ENCODE assay signal across 8 cellular contexts in genomic region chr16:85461814-85462404, GRCh38.
A peak's percentile ranks its signal among the peaks of the same experiment; 100 is the strongest.
DNase-seq lines count a peak whose midpoint lies in the region; ATAC-seq, FAIRE-seq and TF ChIP-seq lines count a peak whose summit lies in the region.

No MANE protein-coding gene starts in this region.

- DNase-seq in activated naive CD4-positive, alpha-beta T cell treated with anti-CD3 and anti-CD28 coated beads, Interleukin-2, amount 50 U/mL, for 16 hours = no peak
- DNase-seq in Peyer's patch (no peak), heart right ventricle (peak in 1 of 2 donors; percentile 33), gastrocnemius medialis (no peak), kidney (no peak)

- H3K27ac ChIP-seq in Peyer's patch (peak overlapping the region in 2 of 4 donors; percentile 81), heart right ventricle (peak overlapping the region; percentile 17 to 85 (median 72)), gastrocnemius medialis (peak overlapping the region; percentile 33 to 72 (median 55)), kidney (ENCODE audit: low read depth in 2 of 2, low read length in 2 of 2) (no peak overlapping the region)

- TF ChIP-seq CTCF in Peyer's patch (IDR thresholded peaks at IDR 0.05) = no peak
- no peak for TF ChIP-seq CTCF in heart right ventricle (IDR thresholded peaks at IDR 0.05)
- TF ChIP-seq CTCF in gastrocnemius medialis (IDR thresholded peaks at IDR 0.05 in 4 of 5, conservative IDR thresholded peaks at IDR 0.05 in 1 of 5) = no peak
- no peak for TF ChIP-seq CTCF in kidney (IDR thresholded peaks at IDR 0.05; ENCODE audit: borderline replicate concordance, extremely low read depth, insufficient read depth)

- H3K27me3 Mint-ChIP-seq in activated naive CD4-positive, alpha-beta T cell treated with anti-CD3 and anti-CD28 coated beads, Interleukin-2, amount 50 U/mL, for 24 hours = peaks cover 8% of the 10 kb centered on the region

- H3K27me3 ChIP-seq in Peyer's patch (no peaks in the 10 kb centered on the region), heart right ventricle (peaks cover 0 to 35% (median 7%) of the 10 kb centered on the region in 7 donors), gastrocnemius medialis (no peaks in the 10 kb centered on the region)

- peaks cover 8% of the 10 kb centered on the region for H3K4me1 Mint-ChIP-seq in activated naive CD4-positive, alpha-beta T cell treated with anti-CD3 and anti-CD28 coated beads, Interleukin-2, amount 50 U/mL, for 24 hours

- no peaks in the 10 kb centered on the region for H3K36me3 ChIP-seq in Peyer's patch
- no peaks in the 10 kb centered on the region for H3K36me3 ChIP-seq in heart right ventricle
- H3K36me3 ChIP-seq in gastrocnemius medialis = no peaks in the 10 kb centered on the region
- H3K36me3 ChIP-seq in kidney (ENCODE audit: control insufficient read depth in 1 of 2, insufficient read depth in 2 of 2, low read length in 2 of 2) = no peaks in the 10 kb centered on the region

- in situ Hi-C loops in gastrocnemius medialis (cut with MboI; ENCODE audit: low sequenced_read_pairs in 4 of 4) = no loop called here

- ATAC-seq in heart right ventricle (peak; percentile 16 to 56 (median 38)), gastrocnemius medialis (no peak), GM21619 (IDR thresholded peaks at IDR 0.05; ENCODE audit: unreplicated experiment) (no peak), HG03039 (IDR thresholded peaks at IDR 0.05; ENCODE audit: unreplicated experiment) (no peak)

- H3K4me1 ChIP-seq in Peyer's patch (peaks cover 3 to 42% (median 9%) of the 10 kb centered on the region in 4 donors), heart right ventricle (peaks cover 29 to 76% (median 50%) of the 10 kb centered on the region in 9 donors), gastrocnemius medialis (peaks cover 39 to 48% of the 10 kb centered on the region in 2 donors), kidney (ENCODE audit: control insufficient read depth in 1 of 2, insufficient read depth in 1 of 2, low read depth in 1 of 2, low read length in 2 of 2) (peaks cover 14 to 24% of the 10 kb centered on the region in 2 donors)

- no peak for FAIRE-seq in kidney (lab: Jason Lieb, UNC)

- intact Hi-C loops in heart right ventricle (cut with DNase I) = loop anchor here in 1 of 10 donors (5.0 kb wide), 1 partner anchor 90 kb away; no protein-coding TSS in a partner anchor
- intact Hi-C loops in gastrocnemius medialis (cut with DNase I; ENCODE audit: low total_unique reads) = loop anchor here (5.0 kb wide), 1 partner anchor 95 kb away; no protein-coding TSS in a partner anchor
- intact Hi-C loops in kidney (cut with DNase I) = no loop called here

- no peak overlapping the region for H3K9ac ChIP-seq in kidney (ENCODE audit: low read length in 2 of 2)

- H3K9me3 Mint-ChIP-seq in activated naive CD4-positive, alpha-beta T cell treated with anti-CD3 and anti-CD28 coated beads, Interleukin-2, amount 50 U/mL, for 24 hours = no peaks in the 10 kb centered on the region

- peak overlapping the region in 3 of 4 donors; percentile 15 to 46 (median 36) for H3K4me3 ChIP-seq in Peyer's patch
- peak overlapping the region in 9 of 10 donors; percentile 16 to 54 (median 43) for H3K4me3 ChIP-seq in heart right ventricle
- H3K4me3 ChIP-seq in gastrocnemius medialis = peak overlapping the region; percentile 39 to 48 (median 42)
- H3K4me3 ChIP-seq in kidney (ENCODE audit: low read length in 2 of 2) = peak overlapping the region in 1 of 2 donors; percentile 8

- H3K36me3 Mint-ChIP-seq in activated naive CD4-positive, alpha-beta T cell treated with anti-CD3 and anti-CD28 coated beads, Interleukin-2, amount 50 U/mL, for 24 hours = no peaks in the 10 kb centered on the region

- no peak for TF ChIP-seq POLR2A in Peyer's patch (IDR thresholded peaks at IDR 0.05)
- no peak for TF ChIP-seq POLR2A in gastrocnemius medialis (IDR thresholded peaks at IDR 0.05)

- peak overlapping the region; percentile 85 for H3K4me3 Mint-ChIP-seq in activated naive CD4-positive, alpha-beta T cell treated with anti-CD3 and anti-CD28 coated beads, Interleukin-2, amount 50 U/mL, for 24 hours

- 3% methylated on average over 14 of the region's 14 CpGs for WGBS in heart right ventricle, 2 donors

- H3K27ac Mint-ChIP-seq in activated naive CD4-positive, alpha-beta T cell treated with anti-CD3 and anti-CD28 coated beads, Interleukin-2, amount 50 U/mL, for 24 hours = no peak overlapping the region

- H3K9me3 ChIP-seq in Peyer's patch = no peaks in the 10 kb centered on the region
- no peaks in the 10 kb centered on the region for H3K9me3 ChIP-seq in heart right ventricle
- H3K9me3 ChIP-seq in gastrocnemius medialis = no peaks in the 10 kb centered on the region
- no peaks in the 10 kb centered on the region for H3K9me3 ChIP-seq in kidney (ENCODE audit: control insufficient read depth in 1 of 2, low read length in 2 of 2)

Comparison
In these comparisons a context has a peak if more than half of its experiments do, and no peak if none do; other contexts are left out.
1. H3K27ac ChIP-seq: peak in heart right ventricle (10 of 10) and gastrocnemius medialis (4 of 4); none in kidney (0 of 2).
2. ATAC-seq: peak in heart right ventricle (8 of 8); none in gastrocnemius medialis (0 of 2), GM21619 (single experiment) and HG03039 (single experiment).